ENCODE assay signal across 8 cellular contexts in the genomic region with DNA sequence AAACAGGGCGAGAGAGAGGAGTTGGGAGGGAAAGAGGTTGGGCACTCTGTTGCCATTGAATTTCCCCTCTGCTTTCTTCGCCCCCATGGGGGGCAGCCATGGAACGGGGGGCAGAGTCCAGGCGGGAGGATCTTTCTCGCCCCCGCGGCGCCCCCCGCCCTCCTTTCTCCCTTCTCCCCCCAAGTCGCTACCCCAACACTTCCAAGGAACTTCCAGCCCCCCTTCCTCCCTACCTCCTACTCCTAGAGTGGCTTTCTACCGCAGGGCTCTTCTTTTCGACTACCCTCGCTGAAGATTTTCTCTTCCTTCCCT. TPM values are rescaled to one million over a fixed set of nuclear protein-coding genes. Genes with fewer than 3 reads are reported as not detected.
DNase-seq lines count a peak whose midpoint lies in the region; ATAC-seq, FAIRE-seq and TF ChIP-seq lines count a peak whose summit lies in the region.

No MANE protein-coding gene starts in this region.

- WGBS in adrenal gland, 4 donors = 0 to 40% (median 9%) methylated on average over 8 to 13 of the region's 13 CpGs
- 15% methylated on average over 13 of the region's 13 CpGs for WGBS in right lobe of liver (ENCODE audit: insufficient coverage, low coverage, low lambda C conversion rate, missing lambda C conversion rate)
- WGBS in testis, 2 donors = 0 to 2% methylated on average over 6 to 9 of the region's 13 CpGs

- no peaks in the 10 kb centered on the region for H3K27me3 Mint-ChIP-seq in activated CD4-positive, alpha-beta T cell treated with anti-CD3 and anti-CD28 coated beads, Interleukin-2, amount 10 ng/mL, durations not matched to agents 7 days and 5 days

- intact Hi-C loops in adrenal gland (cut with DNase I) (no loop called here), right lobe of liver (cut with DNase I) (no loop called here), testis (cut with DNase I; ENCODE audit: low total_unique reads) (no loop called here)

- peak overlapping the region; percentile 96 for H3K27ac Mint-ChIP-seq in activated CD4-positive, alpha-beta T cell treated with anti-CD3 and anti-CD28 coated beads, Interleukin-2, amount 10 ng/mL, durations not matched to agents 7 days and 5 days

- no peaks in the 10 kb centered on the region for H3K9me3 ChIP-seq in adrenal gland (replicated peaks in 1 of 3)
- H3K9me3 ChIP-seq in right lobe of liver = no peaks in the 10 kb centered on the region
- H3K9me3 ChIP-seq in testis = no peaks in the 10 kb centered on the region

- CTCF ChIA-PET in activated CD4-positive, alpha-beta T cell treated with anti-CD3 and anti-CD28 coated beads, Interleukin-2, amount 10 ng/mL, durations not matched to agents 7 days and 5 days (lab: Charles Lee) = interaction anchor here (0.6 to 0.7 kb wide), 3 partner anchors 268 to 356 kb away, joined by 3 read pairs; no protein-coding TSS in a partner anchor

- TF ChIP-seq CTCF in adrenal gland (IDR thresholded peaks at IDR 0.05) = no peak
- no peak for TF ChIP-seq CTCF in right lobe of liver (IDR thresholded peaks at IDR 0.05)
- TF ChIP-seq CTCF in testis (IDR thresholded peaks at IDR 0.05) = no peak

- TF ChIP-seq POLR2A in adrenal gland (IDR thresholded peaks at IDR 0.05) = no peak
- TF ChIP-seq POLR2A in right lobe of liver (IDR thresholded peaks at IDR 0.05) = no peak
- TF ChIP-seq POLR2A in testis (IDR thresholded peaks at IDR 0.05) = no peak

- H3K36me3 Mint-ChIP-seq in activated CD4-positive, alpha-beta T cell treated with anti-CD3 and anti-CD28 coated beads, Interleukin-2, amount 10 ng/mL, durations not matched to agents 7 days and 5 days (ENCODE audit: low read depth) = peaks cover 15% of the 10 kb centered on the region

- POLR2A ChIA-PET in activated CD4-positive, alpha-beta T cell treated with anti-CD3 and anti-CD28 coated beads, Interleukin-2, amount 10 ng/mL, durations not matched to agents 7 days and 5 days (lab: Charles Lee) = no interaction called here

- peak overlapping the region; percentile 32 to 94 (median 58) for H3K4me3 ChIP-seq in adrenal gland
- peak overlapping the region; percentile 55 to 63 (median 59) for H3K4me3 ChIP-seq in right lobe of liver
- H3K4me3 ChIP-seq in testis = peak overlapping the region; percentile 65 to 78

- peak overlapping the region; percentile 92 for H3K4me3 Mint-ChIP-seq in activated CD4-positive, alpha-beta T cell treated with anti-CD3 and anti-CD28 coated beads, Interleukin-2, amount 10 ng/mL, durations not matched to agents 7 days and 5 days

- H3K27ac ChIP-seq in adrenal gland (peak overlapping the region; percentile 92 to 99 (median 97)), right lobe of liver (peak overlapping the region; percentile 99), testis (peak overlapping the region; percentile 96 to 97)

- DNase-seq in activated CD4-positive, alpha-beta T cell treated with anti-CD3 and anti-CD28 coated beads, Interleukin-2, amount 10 ng/mL, durations not matched to agents 7 days and 5 days = no peak
- DNase-seq in activated CD4-positive, alpha-beta T cell treated with anti-CD3 and anti-CD28 coated beads, Interleukin-2, amount 50 U/mL, for 1 hour = no peak
- DNase-seq in adrenal gland (no peak), right lobe of liver (no peak), testis (no peak), urothelium cell line (ENCODE audit: low spot score) (no peak), NCI-H2227 treated with DMSO at 0.1 percent for 48 hours (lab: John Stamatoyannopoulos, UW) (no peak)

- no peak for FAIRE-seq in urothelium cell line (lab: Jason Lieb, UNC)

- H3K36me3 ChIP-seq in adrenal gland (replicated peaks in 1 of 2) = no peaks in the 10 kb centered on the region
- no peaks in the 10 kb centered on the region for H3K36me3 ChIP-seq in right lobe of liver
- H3K36me3 ChIP-seq in testis (ENCODE audit: low read depth, missing control alignments) = no peaks in the 10 kb centered on the region

- H3K27me3 ChIP-seq in adrenal gland = no peaks in the 10 kb centered on the region
- H3K27me3 ChIP-seq in right lobe of liver = no peaks in the 10 kb centered on the region
- no peaks in the 10 kb centered on the region for H3K27me3 ChIP-seq in testis

- peaks cover 22% of the 10 kb centered on the region for H3K4me1 Mint-ChIP-seq in activated CD4-positive, alpha-beta T cell treated with anti-CD3 and anti-CD28 coated beads, Interleukin-2, amount 10 ng/mL, durations not matched to agents 7 days and 5 days

- no peaks in the 10 kb centered on the region for H3K9me3 Mint-ChIP-seq in activated CD4-positive, alpha-beta T cell treated with anti-CD3 and anti-CD28 coated beads, Interleukin-2, amount 10 ng/mL, durations not matched to agents 7 days and 5 days

- no peak for ATAC-seq in right lobe of liver
- ATAC-seq in HG02852 (IDR thresholded peaks at IDR 0.05; ENCODE audit: unreplicated experiment) = no peak

- H3K4me1 ChIP-seq in adrenal gland (replicated peaks in 1 of 2) = peaks cover 0 to 13% of the 10 kb centered on the region in 2 donors
- no peaks in the 10 kb centered on the region for H3K4me1 ChIP-seq in right lobe of liver
- H3K4me1 ChIP-seq in testis = no peaks in the 10 kb centered on the region

RNA-seq across cellular contexts. Expression of a gene that starts 0.6 kb away (rescaled TPM):
- 100 to 1,000 TPM in 1 of 2 experiments, 10 to 100 TPM in 1; 89.5 to 107 TPM for total RNA-seq in activated CD4-positive, alpha-beta T cell treated with anti-CD3 and anti-CD28 coated beads, Interleukin-2, amount 10 ng/mL, durations not matched to agents 7 days and 5 days
- 10 to 100 TPM; 31.8 to 71.5 (median 58.0) TPM for total RNA-seq in adrenal gland
- polyA plus RNA-seq in adrenal gland = 10 to 100 TPM; 12.6 to 41.7 (median 16.4) TPM
- total RNA-seq in right lobe of liver = 10 to 100 TPM; 17.1 to 27.5 (median 23.9) TPM
- 10 to 100 TPM; 17.6 to 26.7 TPM for total RNA-seq in testis
- polyA plus RNA-seq in testis (ENCODE audit: insufficient read depth, low read depth, low replicate concordance) = 9.4 TPM
